ENCODE assay signal across 6 cellular contexts in the genomic region with DNA sequence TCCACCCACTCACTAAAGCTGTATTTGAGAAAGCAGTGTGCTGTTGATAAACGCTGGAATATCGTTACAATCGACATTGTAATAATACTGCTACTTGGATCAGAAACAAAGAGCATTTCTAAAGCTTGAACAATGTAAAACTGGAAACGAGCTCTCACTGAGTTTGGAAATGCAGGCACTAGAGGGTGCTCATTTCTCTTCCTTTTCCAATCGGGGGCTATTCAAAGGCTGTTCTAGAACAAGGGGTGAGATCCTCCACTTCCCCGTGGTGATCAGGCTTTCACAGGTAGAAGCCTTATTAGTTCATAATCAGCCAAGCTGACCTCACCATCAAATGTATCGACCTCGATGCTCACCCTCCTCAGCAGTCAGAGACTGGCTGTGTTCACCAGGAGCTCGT.
DNase-seq lines count a peak whose midpoint lies in the region; ATAC-seq and TF ChIP-seq lines count a peak whose summit lies in the region.
"Not testable (repeated sequence)": the region's sequence is repeated elsewhere in the genome, so short reads cannot be mapped to it uniquely, and the experiment has no call there.

No MANE protein-coding gene starts in this region.

- H3F3A ChIP-seq in PC-3 (ENCODE audit: low read length, unreplicated experiment), result not testable (repeated sequence)

- H3K27ac Mint-ChIP-seq in WTC11, endodermal cell: not testable (repeated sequence)

- not testable (repeated sequence) for TF ChIP-seq CTCF in IMR-90 (conservative IDR thresholded peaks at IDR 0.05; ENCODE audit: low read depth, low read length); WTC11 (IDR thresholded peaks at IDR 0.05)
- TF ChIP-seq CTCF in PC-3 (conservative IDR thresholded peaks at IDR 0.05; ENCODE audit: low read depth, low read length) (0 out of 2 replicates have a peak, but pooled peaks have one; percentile 32), choroid plexus epithelial cell (conservative IDR thresholded peaks at IDR 0.05; ENCODE audit: low read depth, low read length) (peak; percentile 22), endodermal cell (conservative IDR thresholded peaks at IDR 0.05) (peak; percentile 31), osteoblast (IDR thresholded peaks at IDR 0.05; ENCODE audit: extremely low read depth, low read depth, low read length) (peak; percentile 31)

- not testable (repeated sequence) for H3K36me3 ChIP-seq in IMR-90 (ENCODE audit: control insufficient read depth, insufficient read depth, low read length); PC-3 (ENCODE audit: low read depth, low read length); endodermal cell (ENCODE audit: control insufficient read depth, insufficient read depth, low read length); osteoblast (ENCODE audit: insufficient read depth, low read length)

- ATAC-seq in IMR-90 (ENCODE audit: low read depth) (peak; percentile 33; the same call in 1 of the 2 replicates), WTC11 (peak; percentile 83)
- ATAC-seq in PC-3, result not testable (repeated sequence)

- H2BK20ac ChIP-seq in IMR-90 (ENCODE audit: low read depth, low read length), result not testable (repeated sequence)

- not testable (repeated sequence) for H3K9me1 ChIP-seq in IMR-90 (ENCODE audit: insufficient read depth, low read length)

- dilution Hi-C loops in IMR-90 (cut with HindIII; ENCODE audit: low sequenced_read_pairs, unreplicated experiment), result loop anchor here (25.0 kb wide), 1 partner anchor 283 kb away; no protein-coding TSS in a partner anchor

- not testable (repeated sequence) for H2AK9ac ChIP-seq in IMR-90 (replicated peaks; ENCODE audit: low read depth, low read length, poor library complexity)

- H3K27me3 Mint-ChIP-seq in WTC11 (ENCODE audit: low read depth); endodermal cell (ENCODE audit: insufficient read depth): not testable (repeated sequence)

- H4K91ac ChIP-seq in IMR-90 (ENCODE audit: insufficient read depth, low read depth, low read length), result not testable (repeated sequence)

- H2BK15ac ChIP-seq in IMR-90 (ENCODE audit: low read depth, low read length), result not testable (repeated sequence)

- H3K14ac ChIP-seq in IMR-90 (replicated peaks; ENCODE audit: low read depth, low read length), result not testable (repeated sequence)

- not testable (repeated sequence) for H2BK120ac ChIP-seq in IMR-90 (ENCODE audit: low read depth, low read length)

- H3K4me3 Mint-ChIP-seq in WTC11, endodermal cell: not testable (repeated sequence)

- not testable (repeated sequence) for H3K9me3 ChIP-seq in IMR-90 (ENCODE audit: control insufficient read depth, insufficient read depth, low read length); PC-3 (ENCODE audit: low read length); endodermal cell (ENCODE audit: control insufficient read depth, low read length); osteoblast (ENCODE audit: low read depth, low read length)

- H3K4ac ChIP-seq in IMR-90 (ENCODE audit: low read depth, low read length), result not testable (repeated sequence)

- not testable (repeated sequence) for H2BK5ac ChIP-seq in IMR-90 (ENCODE audit: low read depth, low read length, poor library complexity, severe bottlenecking)

- not testable (repeated sequence) for TF ChIP-seq RAD21 in IMR-90 (IDR thresholded peaks at IDR 0.05; ENCODE audit: low read length)

- not testable (repeated sequence) for DNase-seq in IMR-90; PC-3; WTC11 (ENCODE audit: low spot score); choroid plexus epithelial cell (ENCODE audit: low read depth); endodermal cell; osteoblast (ENCODE audit: insufficient read length, low spot score, missing footprints)

- H3K27ac ChIP-seq in IMR-90 (ENCODE audit: insufficient read depth, low read length); PC-3 (ENCODE audit: low read length); endodermal cell (ENCODE audit: low read depth, low read length); osteoblast (ENCODE audit: low read depth, low read length): not testable (repeated sequence)

- TF ChIP-seq POLR2A in IMR-90 (IDR thresholded peaks at IDR 0.05; ENCODE audit: low read depth, low read length), result not testable (repeated sequence)

- CTCF ChIA-PET in IMR-90 (lab: Yijun Ruan, JAX); PC-3 (lab: Charles Lee): not testable (repeated sequence)
- CTCF ChIA-PET in WTC11 (lab: Charles Lee), result interaction anchor here (0.6 to 7.0 kb wide), 4 partner anchors 12 to 203 kb away, joined by 3 to 50 read pairs (median 4); no protein-coding TSS in a partner anchor

- not testable (repeated sequence) for H3K36me3 Mint-ChIP-seq in WTC11; endodermal cell (ENCODE audit: low read depth)

- not testable (repeated sequence) for H4K5ac ChIP-seq in IMR-90 (ENCODE audit: low read depth, low read length)

- H3K79me1 ChIP-seq in IMR-90 (ENCODE audit: low read depth in 1 of 2, low read length in 2 of 2), result not testable (repeated sequence)

- POLR2A ChIA-PET in IMR-90 (lab: Charles Lee; ENCODE audit: unreplicated experiment); PC-3 (lab: Charles Lee; ENCODE audit: unreplicated experiment); WTC11 (lab: Charles Lee): not testable (repeated sequence)

- not testable (repeated sequence) for H3K4me3 ChIP-seq in IMR-90 (ENCODE audit: insufficient read depth, low read depth, low read length); choroid plexus epithelial cell (ENCODE audit: low read depth, low read length); endodermal cell (ENCODE audit: low read length)
- H3K4me3 ChIP-seq in PC-3 (ENCODE audit: low read length) (peak overlapping the region; percentile 39; the same call in 1 of the 2 replicates), osteoblast (ENCODE audit: insufficient read depth, low read length) (peak overlapping the region; percentile 55)

- not testable (repeated sequence) for H3K9me2 ChIP-seq in PC-3 (replicated peaks; ENCODE audit: low read length)

- H2AK5ac ChIP-seq in IMR-90 (ENCODE audit: low read depth, low read length), result not testable (repeated sequence)

- WGBS in IMR-90 (ENCODE audit: extremely low coverage in 2 of 2, insufficient read length in 1 of 2), 2 experiments, result 60% methylated on average over 1 of the region's 9 CpGs; no CpG with 5 or more reads in 1 of the 2 experiments
- 75 to 96% methylated on average over 6 to 7 of the region's 9 CpGs for WGBS in endodermal cell (ENCODE audit: insufficient coverage in 1 of 2, insufficient read length in 1 of 2), 2 experiments

- H3K18ac ChIP-seq in IMR-90 (ENCODE audit: low read depth, low read length), result not testable (repeated sequence)

- H3K9me3 Mint-ChIP-seq in WTC11, endodermal cell: not testable (repeated sequence)

- intact Hi-C loops in IMR-90 (cut with micrococcal nuclease), result loop anchor here (2.0 kb wide), 1 partner anchor 19 kb away; no protein-coding TSS in a partner anchor
- intact Hi-C loops in PC-3 (cut with micrococcal nuclease), result not testable (repeated sequence)

- not testable (repeated sequence) for H3K79me2 ChIP-seq in PC-3 (ENCODE audit: low read length); osteoblast (ENCODE audit: insufficient read depth, low read length)

- H3K23ac ChIP-seq in IMR-90 (ENCODE audit: low read depth, low read length), result not testable (repeated sequence)

- not testable (repeated sequence) for H4K20me1 ChIP-seq in IMR-90 (ENCODE audit: insufficient read depth, low read length); PC-3 (ENCODE audit: low read length); osteoblast (ENCODE audit: insufficient read depth, low read length)

- not testable (repeated sequence) for BruUV-seq in IMR-90 (replicated peaks; lab: Mats Ljungman, UMichigan); PC-3 (replicated peaks; lab: Mats Ljungman, UMichigan)

- H3K56ac ChIP-seq in IMR-90 (ENCODE audit: extremely low read depth, insufficient read depth, low read length), result not testable (repeated sequence)

- H3K27me3 ChIP-seq in IMR-90 (ENCODE audit: control insufficient read depth, insufficient read depth, low read length) (peaks cover 22% of the 10 kb centered on the region), osteoblast (ENCODE audit: insufficient read depth, low read length) (peaks cover 49% of the 10 kb centered on the region)
- H3K27me3 ChIP-seq in PC-3 (ENCODE audit: low read length); endodermal cell (ENCODE audit: control insufficient read depth, insufficient read depth, low read length, poor library complexity, severe bottlenecking): not testable (repeated sequence)

- H4K8ac ChIP-seq in IMR-90 (ENCODE audit: low read depth in 2 of 2, low read length in 2 of 2), result not testable (repeated sequence)

- not testable (repeated sequence) for H3K4me1 ChIP-seq in IMR-90 (ENCODE audit: control insufficient read depth, insufficient read depth, low read length); endodermal cell (ENCODE audit: control insufficient read depth, insufficient read depth, low read length); osteoblast (ENCODE audit: insufficient read depth, low read length)
- peaks cover 29% of the 10 kb centered on the region for H3K4me1 ChIP-seq in PC-3 (ENCODE audit: insufficient read depth, low read length)

- H3K4me2 ChIP-seq in IMR-90 (ENCODE audit: low read depth, low read length), result not testable (repeated sequence)
- peak overlapping the region; percentile 56 for H3K4me2 ChIP-seq in PC-3 (ENCODE audit: low read length)
- peak overlapping the region; percentile 68 for H3K4me2 ChIP-seq in osteoblast (ENCODE audit: insufficient read depth, low read length)

- in situ Hi-C loops in IMR-90 (cut with MboI; ENCODE audit: low sequenced_read_pairs), result not testable (repeated sequence)

- not testable (repeated sequence) for H3K4me1 Mint-ChIP-seq in WTC11, endodermal cell

- not testable (repeated sequence) for H3K9ac ChIP-seq in IMR-90 (ENCODE audit: low read depth, low read length); PC-3 (ENCODE audit: low read length); endodermal cell (ENCODE audit: extremely low read depth, low read length, poor library complexity, severe bottlenecking)

- H2AFZ ChIP-seq in IMR-90 (replicated peaks; ENCODE audit: low read length, poor library complexity), result not testable (repeated sequence)
- H2AFZ ChIP-seq in PC-3 (ENCODE audit: low read length) (peak overlapping the region; percentile 84; the same call in 1 of the 2 replicates), osteoblast (ENCODE audit: low read length) (peak overlapping the region; percentile 76)
